ENCODE assay signal across 11 cellular contexts in genomic region chr9:73162987-73163763, GRCh38. TPM values are rescaled to one million over a fixed set of nuclear protein-coding genes. Genes with fewer than 3 reads are reported as not detected.
DNase-seq lines count a peak whose midpoint lies in the region; ATAC-seq, FAIRE-seq and TF ChIP-seq lines count a peak whose summit lies in the region.
"Had no signal": no experiment of that assay in that cellular context is flagged by ENCODE, and none has a peak within 500 bp of the region (broad histone marks: within the 10 kb centered on the region; RNA-seq: fewer than 3 reads in every experiment).

No MANE protein-coding gene starts in this region.

- no peaks in the 10 kb centered on the region for H3K9me3 Mint-ChIP-seq in activated naive CD8-positive, alpha-beta T cell treated with anti-CD3 and anti-CD28 coated beads, Interleukin-2, amount 50 U/mL, for 24 hours
- no peaks in the 10 kb centered on the region for H3K9me3 Mint-ChIP-seq in naive thymus-derived CD8-positive, alpha-beta T cell
- H3K9me3 Mint-ChIP-seq: activated B cell treated with CpG ODN at 0.5 μM for 24 hours had no signal

- H3K27ac Mint-ChIP-seq in activated naive CD8-positive, alpha-beta T cell treated with anti-CD3 and anti-CD28 coated beads, Interleukin-2, amount 50 U/mL, for 24 hours: peak overlapping the region; percentile 80
- H3K27ac Mint-ChIP-seq in naive thymus-derived CD8-positive, alpha-beta T cell: peak overlapping the region in 7 of 10 donors; percentile 20 to 71 (median 68)
- H3K27ac Mint-ChIP-seq: activated B cell treated with CpG ODN at 0.5 μM for 24 hours had no signal

- TF ChIP-seq CTCF in ascending aorta (IDR thresholded peaks at IDR 0.05) (no peak), pancreas (IDR thresholded peaks at IDR 0.05) (no peak)

- H3K4me1 Mint-ChIP-seq in activated naive CD8-positive, alpha-beta T cell treated with anti-CD3 and anti-CD28 coated beads, Interleukin-2, amount 50 U/mL, for 24 hours: peaks cover 39% of the 10 kb centered on the region
- H3K4me1 Mint-ChIP-seq in naive thymus-derived CD8-positive, alpha-beta T cell: peaks cover 18 to 48% (median 36%) of the 10 kb centered on the region in 4 donors

- 68 to 78% methylated on average over 6 of the region's 6 CpGs for WGBS in pancreas, 2 donors

- intact Hi-C loops in ascending aorta (cut with DNase I) (no loop called here), pancreas (cut with DNase I) (no loop called here)

- H3K4me1 ChIP-seq in ascending aorta (peaks cover 0 to 3% of the 10 kb centered on the region in 2 donors), pancreas (no peaks in the 10 kb centered on the region)

- FAIRE-seq in pancreas (lab: Jason Lieb, UNC): no peak

- POLR2A ChIA-PET in naive thymus-derived CD8-positive, alpha-beta T cell (lab: Charles Lee): no interaction called here

- ATAC-seq in GM18519 (IDR thresholded peaks at IDR 0.05; ENCODE audit: low FRiP score, unreplicated experiment): peak; percentile 57
- peak; percentile 46 for ATAC-seq in HG03280 (IDR thresholded peaks at IDR 0.05; ENCODE audit: unreplicated experiment)
- peak; percentile 54 for ATAC-seq in activated naive CD8-positive, alpha-beta T cell treated with anti-CD3 and anti-CD28 coated beads, Interleukin-2, amount 50 U/mL, for 24 hours
- peak; percentile 49 to 77 for ATAC-seq in naive thymus-derived CD8-positive, alpha-beta T cell
- ATAC-seq in pancreas: no peak

- H3K4me3 Mint-ChIP-seq in activated naive CD8-positive, alpha-beta T cell treated with anti-CD3 and anti-CD28 coated beads, Interleukin-2, amount 50 U/mL, for 24 hours: peak overlapping the region; percentile 39
- peak overlapping the region in 1 of 10 donors; percentile 41 for H3K4me3 Mint-ChIP-seq in naive thymus-derived CD8-positive, alpha-beta T cell
- H3K4me3 Mint-ChIP-seq: activated B cell treated with CpG ODN at 0.5 μM for 24 hours had no signal

- H3K36me3 ChIP-seq in ascending aorta (peaks cover 88 to 97% of the 10 kb centered on the region in 2 donors), pancreas (no peaks in the 10 kb centered on the region)

- H3K4me3 ChIP-seq in ascending aorta: no peak overlapping the region
- H3K4me3 ChIP-seq in pancreas: no peak overlapping the region
- H3K4me3 ChIP-seq: hepatocyte had no signal

- peaks cover 46% of the 10 kb centered on the region for H3K36me3 Mint-ChIP-seq in activated naive CD8-positive, alpha-beta T cell treated with anti-CD3 and anti-CD28 coated beads, Interleukin-2, amount 50 U/mL, for 24 hours (ENCODE audit: low read depth)
- peaks cover 0 to 88% (median 62%) of the 10 kb centered on the region in 3 donors for H3K36me3 Mint-ChIP-seq in naive thymus-derived CD8-positive, alpha-beta T cell

- no peaks in the 10 kb centered on the region for H3K9me3 ChIP-seq in ascending aorta
- H3K9me3 ChIP-seq in pancreas: no peaks in the 10 kb centered on the region

- no peaks in the 10 kb centered on the region for H3K27me3 Mint-ChIP-seq in activated naive CD8-positive, alpha-beta T cell treated with anti-CD3 and anti-CD28 coated beads, Interleukin-2, amount 50 U/mL, for 24 hours
- no peaks in the 10 kb centered on the region for H3K27me3 Mint-ChIP-seq in naive thymus-derived CD8-positive, alpha-beta T cell
- H3K27me3 Mint-ChIP-seq: activated B cell treated with CpG ODN at 0.5 μM for 24 hours had no signal

- peak overlapping the region in 1 of 2 donors; percentile 3 for H3K27ac ChIP-seq in ascending aorta
- H3K27ac ChIP-seq in pancreas: no peak overlapping the region
- H3K27ac ChIP-seq: hepatocyte had no signal

- H3K27me3 ChIP-seq in ascending aorta (no peaks in the 10 kb centered on the region), pancreas (no peaks in the 10 kb centered on the region)
- H3K27me3 ChIP-seq: hepatocyte had no signal

- DNase-seq in activated naive CD8-positive, alpha-beta T cell treated with anti-CD3 and anti-CD28 coated beads, Interleukin-2, amount 50 U/mL, for 24 hours: no peak
- DNase-seq in naive thymus-derived CD8-positive, alpha-beta T cell: no peak
- no peak for DNase-seq in stimulated activated CD4-positive, alpha-beta T cell treated with anti-CD3 and anti-CD28 coated beads, Interleukin-2, amount 100 ng/mL, for 24 hours
- DNase-seq in ascending aorta (ENCODE audit: low spot score in 2 of 2) (no peak), pancreas (no peak), NCI-H2227 treated with DMSO at 0.1 percent for 48 hours (lab: John Stamatoyannopoulos, UW) (no peak)
- DNase-seq: activated B cell treated with CpG ODN at 0.5 μM for 24 hours; activated naive CD4-positive, alpha-beta T cell treated with anti-CD3 and anti-CD28 coated beads, Interleukin-2, amount 50 U/mL, for 16 hours had no signal

RNA-seq across cellular contexts. Expression of gene ANXA1, which starts 11.5 kb away (rescaled TPM):
- 10 to 100 TPM; 89.4 to 91.7 TPM for total RNA-seq in naive thymus-derived CD8-positive, alpha-beta T cell
- polyA plus RNA-seq in naive thymus-derived CD8-positive, alpha-beta T cell: 100 to 1,000 TPM in 1 of 3 donors, 10 to 100 TPM in 2; 33.9 to 239 (median 59.4) TPM
- total RNA-seq in ascending aorta (261 TPM), pancreas (10 to 100 TPM in 3 of 6 donors, 1 to 10 TPM in 3; 4.6 to 36.6 (median 17.7) TPM)
- polyA plus RNA-seq in pancreas: 10 to 100 TPM; 30.4 to 34.2 TPM

Comparison
In these comparisons a context has a peak if more than half of its experiments do, and no peak if none do; other contexts are left out.
1. ATAC-seq: peak in GM18519 (single experiment), HG03280 (single experiment), activated naive CD8-positive, alpha-beta T cell treated with anti-CD3 and anti-CD28 coated beads, Interleukin-2, amount 50 U/mL, for 24 hours (single experiment) and naive thymus-derived CD8-positive, alpha-beta T cell (2 of 2); none in pancreas (0 of 4).